ENCODE assay signal across 2 cellular contexts in the genomic region with DNA sequence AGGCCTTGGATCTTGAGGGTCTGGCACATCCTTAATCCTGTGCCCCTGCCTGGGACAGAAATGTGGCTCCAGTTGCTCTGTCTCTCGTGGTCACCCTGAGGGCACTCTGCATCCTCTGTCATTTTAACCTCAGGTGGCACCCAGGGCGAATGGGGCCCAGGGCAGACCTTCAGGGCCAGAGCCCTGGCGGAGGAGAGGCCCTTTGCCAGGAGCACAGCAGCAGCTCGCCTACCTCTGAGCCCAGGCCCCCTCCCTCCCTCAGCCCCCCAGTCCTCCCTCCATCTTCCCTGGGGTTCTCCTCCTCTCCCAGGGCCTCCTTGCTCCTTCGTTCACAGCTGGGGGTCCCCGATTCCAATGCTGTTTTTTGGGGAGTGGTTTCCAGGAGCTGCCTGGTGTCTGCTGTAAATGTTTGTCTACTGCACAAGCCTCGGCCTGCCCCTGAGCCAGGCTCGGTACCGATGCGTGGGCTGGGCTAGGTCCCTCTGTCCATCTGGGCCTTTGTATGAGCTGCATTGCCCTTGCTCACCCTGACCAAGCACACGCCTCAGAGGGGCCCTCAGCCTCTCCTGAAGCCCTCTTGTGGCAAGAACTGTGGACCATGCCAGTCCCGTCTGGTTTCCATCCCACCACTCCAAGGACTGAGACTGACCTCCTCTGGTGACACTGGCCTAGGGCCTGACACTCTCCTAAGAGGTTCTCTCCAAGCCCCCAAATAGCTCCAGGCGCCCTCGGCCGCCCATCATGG.
TF ChIP-seq lines count a peak whose summit lies in the region.

No MANE protein-coding gene starts in this region.

TF ChIP-seq in SK-N-SH treated with all-trans-retinoic acid at 6 μM for 48 hours, 23 proteins besides CTCF, POLR2A, EP300 and RAD21 (continued from another document):
- TF ChIP-seq, protein P1, sequence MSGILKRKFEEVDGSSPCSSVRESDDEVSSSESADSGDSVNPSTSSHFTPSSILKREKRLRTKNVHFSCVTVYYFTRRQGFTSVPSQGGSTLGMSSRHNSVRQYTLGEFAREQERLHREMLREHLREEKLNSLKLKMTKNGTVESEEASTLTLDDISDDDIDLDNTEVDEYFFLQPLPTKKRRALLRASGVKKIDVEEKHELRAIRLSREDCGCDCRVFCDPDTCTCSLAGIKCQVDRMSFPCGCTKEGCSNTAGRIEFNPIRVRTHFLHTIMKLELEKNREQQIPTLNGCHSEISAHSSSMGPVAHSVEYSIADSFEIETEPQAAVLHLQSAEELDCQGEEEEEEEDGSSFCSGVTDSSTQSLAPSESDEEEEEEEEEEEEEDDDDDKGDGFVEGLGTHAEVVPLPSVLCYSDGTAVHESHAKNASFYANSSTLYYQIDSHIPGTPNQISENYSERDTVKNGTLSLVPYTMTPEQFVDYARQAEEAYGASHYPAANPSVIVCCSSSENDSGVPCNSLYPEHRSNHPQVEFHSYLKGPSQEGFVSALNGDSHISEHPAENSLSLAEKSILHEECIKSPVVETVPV (CRISPR knock-in tag; IDR thresholded peaks at IDR 0.05) = no peak
- TF ChIP-seq ZFP3 (CRISPR knock-in tag; IDR thresholded peaks at IDR 0.05) (no peak), ZNF565 (CRISPR knock-in tag; conservative IDR thresholded peaks at IDR 0.05; ENCODE audit: low read depth) (no peak), ZC3H10 (CRISPR knock-in tag; IDR thresholded peaks at IDR 0.05) (no peak), ARNTL (CRISPR knock-in tag; IDR thresholded peaks at IDR 0.05; ENCODE audit: borderline replicate concordance, low read depth) (no peak), TOX (CRISPR knock-in tag; IDR thresholded peaks at IDR 0.05; ENCODE audit: borderline replicate concordance) (no peak), TCF4 (CRISPR knock-in tag; IDR thresholded peaks at IDR 0.05; ENCODE audit: borderline replicate concordance) (no peak), OSR1 (CRISPR knock-in tag; IDR thresholded peaks at IDR 0.05) (no peak), GLIS3 (CRISPR knock-in tag; IDR thresholded peaks at IDR 0.05) (no peak), ZFP30 (CRISPR knock-in tag; IDR thresholded peaks at IDR 0.05) (no peak), SNAI2 (CRISPR knock-in tag; IDR thresholded peaks at IDR 0.05) (no peak), RARB (CRISPR knock-in tag; IDR thresholded peaks at IDR 0.05) (no peak)
- TF ChIP-seq, protein P2, sequence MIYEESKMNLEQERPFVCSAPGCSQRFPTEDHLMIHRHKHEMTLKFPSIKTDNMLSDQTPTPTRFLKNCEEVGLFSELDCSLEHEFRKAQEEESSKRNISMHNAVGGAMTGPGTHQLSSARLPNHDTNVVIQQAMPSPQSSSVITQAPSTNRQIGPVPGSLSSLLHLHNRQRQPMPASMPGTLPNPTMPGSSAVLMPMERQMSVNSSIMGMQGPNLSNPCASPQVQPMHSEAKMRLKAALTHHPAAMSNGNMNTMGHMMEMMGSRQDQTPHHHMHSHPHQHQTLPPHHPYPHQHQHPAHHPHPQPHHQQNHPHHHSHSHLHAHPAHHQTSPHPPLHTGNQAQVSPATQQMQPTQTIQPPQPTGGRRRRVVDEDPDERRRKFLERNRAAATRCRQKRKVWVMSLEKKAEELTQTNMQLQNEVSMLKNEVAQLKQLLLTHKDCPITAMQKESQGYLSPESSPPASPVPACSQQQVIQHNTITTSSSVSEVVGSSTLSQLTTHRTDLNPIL (CRISPR knock-in tag; IDR thresholded peaks at IDR 0.05; ENCODE audit: low read depth) = no peak
- TF ChIP-seq, protein P3, sequence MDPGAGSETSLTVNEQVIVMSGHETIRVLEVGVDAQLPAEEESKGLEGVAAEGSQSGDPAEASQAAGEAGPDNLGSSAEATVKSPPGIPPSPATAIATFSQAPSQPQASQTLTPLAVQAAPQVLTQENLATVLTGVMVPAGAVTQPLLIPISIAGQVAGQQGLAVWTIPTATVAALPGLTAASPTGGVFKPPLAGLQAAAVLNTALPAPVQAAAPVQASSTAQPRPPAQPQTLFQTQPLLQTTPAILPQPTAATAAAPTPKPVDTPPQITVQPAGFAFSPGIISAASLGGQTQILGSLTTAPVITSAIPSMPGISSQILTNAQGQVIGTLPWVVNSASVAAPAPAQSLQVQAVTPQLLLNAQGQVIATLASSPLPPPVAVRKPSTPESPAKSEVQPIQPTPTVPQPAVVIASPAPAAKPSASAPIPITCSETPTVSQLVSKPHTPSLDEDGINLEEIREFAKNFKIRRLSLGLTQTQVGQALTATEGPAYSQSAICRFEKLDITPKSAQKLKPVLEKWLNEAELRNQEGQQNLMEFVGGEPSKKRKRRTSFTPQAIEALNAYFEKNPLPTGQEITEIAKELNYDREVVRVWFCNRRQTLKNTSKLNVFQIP (CRISPR knock-in tag; IDR thresholded peaks at IDR 0.05; ENCODE audit: borderline replicate concordance, low read depth) = no peak
- TF ChIP-seq, protein P4, sequence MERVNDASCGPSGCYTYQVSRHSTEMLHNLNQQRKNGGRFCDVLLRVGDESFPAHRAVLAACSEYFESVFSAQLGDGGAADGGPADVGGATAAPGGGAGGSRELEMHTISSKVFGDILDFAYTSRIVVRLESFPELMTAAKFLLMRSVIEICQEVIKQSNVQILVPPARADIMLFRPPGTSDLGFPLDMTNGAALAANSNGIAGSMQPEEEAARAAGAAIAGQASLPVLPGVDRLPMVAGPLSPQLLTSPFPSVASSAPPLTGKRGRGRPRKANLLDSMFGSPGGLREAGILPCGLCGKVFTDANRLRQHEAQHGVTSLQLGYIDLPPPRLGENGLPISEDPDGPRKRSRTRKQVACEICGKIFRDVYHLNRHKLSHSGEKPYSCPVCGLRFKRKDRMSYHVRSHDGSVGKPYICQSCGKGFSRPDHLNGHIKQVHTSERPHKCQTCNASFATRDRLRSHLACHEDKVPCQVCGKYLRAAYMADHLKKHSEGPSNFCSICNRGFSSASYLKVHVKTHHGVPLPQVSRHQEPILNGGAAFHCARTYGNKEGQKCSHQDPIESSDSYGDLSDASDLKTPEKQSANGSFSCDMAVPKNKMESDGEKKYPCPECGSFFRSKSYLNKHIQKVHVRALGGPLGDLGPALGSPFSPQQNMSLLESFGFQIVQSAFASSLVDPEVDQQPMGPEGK (CRISPR knock-in tag; IDR thresholded peaks at IDR 0.05; ENCODE audit: borderline replicate concordance) = no peak

TF ChIP-seq in SK-N-SH, 30 proteins besides CTCF, POLR2A, EP300 and RAD21 (continued from another document):
- TF ChIP-seq, protein P5, sequence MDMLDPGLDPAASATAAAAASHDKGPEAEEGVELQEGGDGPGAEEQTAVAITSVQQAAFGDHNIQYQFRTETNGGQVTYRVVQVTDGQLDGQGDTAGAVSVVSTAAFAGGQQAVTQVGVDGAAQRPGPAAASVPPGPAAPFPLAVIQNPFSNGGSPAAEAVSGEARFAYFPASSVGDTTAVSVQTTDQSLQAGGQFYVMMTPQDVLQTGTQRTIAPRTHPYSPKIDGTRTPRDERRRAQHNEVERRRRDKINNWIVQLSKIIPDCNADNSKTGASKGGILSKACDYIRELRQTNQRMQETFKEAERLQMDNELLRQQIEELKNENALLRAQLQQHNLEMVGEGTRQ (IDR thresholded peaks at IDR 0.05; ENCODE audit: borderline replicate concordance, low read depth, low read length) = no peak
- no peak for TF ChIP-seq TCF12 (IDR thresholded peaks at IDR 0.05)
- TF ChIP-seq SMC3 (IDR thresholded peaks at IDR 0.05; ENCODE audit: low read depth, low read length) = no peak
- no peak for TF ChIP-seq YY1 (IDR thresholded peaks at IDR 0.05; ENCODE audit: low read depth)
- TF ChIP-seq MXI1 (IDR thresholded peaks at IDR 0.05; ENCODE audit: low read depth, low read length) = no peak
- no peak for TF ChIP-seq TEAD4 (IDR thresholded peaks at IDR 0.05; ENCODE audit: borderline replicate concordance, insufficient read depth)
- no peak for TF ChIP-seq JUND (IDR thresholded peaks at IDR 0.05)
- TF ChIP-seq CHD2 (IDR thresholded peaks at IDR 0.05; ENCODE audit: low read length, partially characterized antibody) = no peak
- TF ChIP-seq FOXJ3 (CRISPR knock-in tag; IDR thresholded peaks at IDR 0.05) = no peak
- no peak for TF ChIP-seq RFX5 (IDR thresholded peaks at IDR 0.05; ENCODE audit: low read length)
